In genomic region chr11:67441731-67442401, GRCh38 we compare ENCODE assay signal across 9 cellular contexts. TPM values are rescaled to one million over a fixed set of nuclear protein-coding genes. Genes with fewer than 3 reads are reported as not detected.
DNase-seq lines count a peak whose midpoint lies in the region; ATAC-seq, FAIRE-seq and TF ChIP-seq lines count a peak whose summit lies in the region.
"Had no signal": no experiment of that assay in that cellular context is flagged by ENCODE, and none has a peak within 500 bp of the region (broad histone marks: within the 10 kb centered on the region; RNA-seq: fewer than 3 reads in every experiment).

No MANE protein-coding gene starts in this region.

- H3K4me1 Mint-ChIP-seq in activated naive CD8-positive, alpha-beta T cell treated with anti-CD3 and anti-CD28 coated beads for 36 hours, result peaks cover 54% of the 10 kb centered on the region

- no peak for TF ChIP-seq RAD21 in A549 (conservative IDR thresholded peaks at IDR 0.05 in 1 of 2, IDR thresholded peaks at IDR 0.05 in 1 of 2)

- H3K4me1 ChIP-seq in A549 (peaks cover 16% of the 10 kb centered on the region), HEK293 (ENCODE audit: control insufficient read depth, insufficient read depth, low read length) (no peaks in the 10 kb centered on the region), mesenchymal stem cell (ENCODE audit: control insufficient read depth, insufficient read depth, low read depth, low read length) (peaks cover 58% of the 10 kb centered on the region), upper lobe of right lung (peaks cover 24% of the 10 kb centered on the region)

- no peaks in the 10 kb centered on the region for H3K27me3 Mint-ChIP-seq in activated naive CD8-positive, alpha-beta T cell treated with anti-CD3 and anti-CD28 coated beads for 36 hours

- H3K4ac ChIP-seq in mesenchymal stem cell (ENCODE audit: low read depth in 1 of 2, low read length in 2 of 2), result no peak overlapping the region

- CTCF ChIA-PET in A549 (lab: Yijun Ruan, JAX) (interaction anchor here (1.3 to 1.5 kb wide), 2 partner anchors 23 kb away, joined by 4 read pairs; no protein-coding TSS in a partner anchor), HEK293 (lab: Yijun Ruan, JAX) (no interaction called here)

- H3K4me2 ChIP-seq in A549 (peak overlapping the region; percentile 95), mesenchymal stem cell (ENCODE audit: low read length, poor library complexity, severe bottlenecking) (peak overlapping the region; percentile 89)

- peaks cover 0 to 49% of the 10 kb centered on the region in 2 experiments; a peak in 1 of 3 replicates for H3K36me3 ChIP-seq in HEK293 (ENCODE audit: control insufficient read depth in 2 of 2, insufficient read depth in 1 of 2, low read length in 2 of 2)
- H3K36me3 ChIP-seq in mesenchymal stem cell (ENCODE audit: control insufficient read depth in 1 of 2, insufficient read depth in 2 of 2, low read depth in 1 of 2, low read length in 2 of 2), result peaks cover 40 to 54% of the 10 kb centered on the region in 2 experiments
- peaks cover 18% of the 10 kb centered on the region for H3K36me3 ChIP-seq in upper lobe of right lung

- FAIRE-seq in A549 (lab: Jason Lieb, UNC), result no peak

- H3K27ac Mint-ChIP-seq in activated naive CD8-positive, alpha-beta T cell treated with anti-CD3 and anti-CD28 coated beads for 36 hours, result peak overlapping the region; percentile 39

- H3K9me3 Mint-ChIP-seq in activated naive CD8-positive, alpha-beta T cell treated with anti-CD3 and anti-CD28 coated beads for 36 hours, result no peaks in the 10 kb centered on the region

- no peak overlapping the region for H2AK5ac ChIP-seq in mesenchymal stem cell (ENCODE audit: low read length, severe bottlenecking)

- no peak for TF ChIP-seq EP300 in A549 (IDR thresholded peaks at IDR 0.05)

- H3K27ac ChIP-seq in A549 (no peak overlapping the region), HEK293 (ENCODE audit: extremely low read depth, low read depth, low read length) (no peak overlapping the region), mesenchymal stem cell (ENCODE audit: low read length, poor library complexity, severe bottlenecking) (no peak overlapping the region), upper lobe of right lung (no peak overlapping the region)

- TF ChIP-seq CTCF in A549 (IDR thresholded peaks at IDR 0.05) (no peak), HEK293 (tag by site-specific recombination; IDR thresholded peaks at IDR 0.05) (no peak), upper lobe of right lung (IDR thresholded peaks at IDR 0.05) (no peak)

- peak overlapping the region; percentile 91 for H3K9ac ChIP-seq in mesenchymal stem cell (ENCODE audit: low read length)

- no peak overlapping the region for H4K91ac ChIP-seq in mesenchymal stem cell (ENCODE audit: low read length)

- H2BK12ac ChIP-seq in mesenchymal stem cell (ENCODE audit: low read length in 2 of 2), result no peak overlapping the region

- ATAC-seq in A549 (no peak), HG03432 (IDR thresholded peaks at IDR 0.05; ENCODE audit: unreplicated experiment) (no peak), GM21528 (IDR thresholded peaks at IDR 0.05; ENCODE audit: low FRiP score, unreplicated experiment) (no peak), upper lobe of right lung (no peak)

- no peak overlapping the region for H2BK120ac ChIP-seq in mesenchymal stem cell (ENCODE audit: low read depth, low read length)

- H3K4me3 ChIP-seq in A549, result no peak overlapping the region
- H3K4me3 ChIP-seq in HEK293 (ENCODE audit: low read depth, low read length), result no peak overlapping the region
- H3K4me3 ChIP-seq in mesenchymal stem cell (ENCODE audit: insufficient read depth in 1 of 2, low read depth in 1 of 2, low read length in 2 of 2), result peak overlapping the region; percentile 64 to 90
- no peak overlapping the region for H3K4me3 ChIP-seq in upper lobe of right lung

- H3K79me1 ChIP-seq in mesenchymal stem cell (replicated peaks; ENCODE audit: low read length, poor library complexity, severe bottlenecking), result peaks cover 1% of the 10 kb centered on the region

- no peak for TF ChIP-seq POLR2A in A549 (IDR thresholded peaks at IDR 0.05; ENCODE audit: low read length)

- H3K14ac ChIP-seq in mesenchymal stem cell (ENCODE audit: low read length in 2 of 2), result no peak overlapping the region

- no peak overlapping the region for H2AFZ ChIP-seq in mesenchymal stem cell (ENCODE audit: low read depth, low read length)

- no peak overlapping the region for H2BK15ac ChIP-seq in mesenchymal stem cell (ENCODE audit: low read depth, poor library complexity, severe bottlenecking)

- POLR2A ChIA-PET in A549 (lab: Yijun Ruan, JAX) (interaction anchor here (1.2 to 1.6 kb wide), 2 partner anchors 13 to 27 kb away, joined by 3 to 5 read pairs; partner anchors contain the start of gene RPS6KB2), HEK293 (lab: Yijun Ruan, JAX) (interaction anchor here (0.9 to 1.5 kb wide), 2 partner anchors 40 to 50 kb away, joined by 3 to 7 read pairs; partner anchors contain the start of genes PPP1CA and RAD9A)

- no peak overlapping the region for H3K18ac ChIP-seq in mesenchymal stem cell (ENCODE audit: low read depth in 1 of 2, low read length in 2 of 2)

- H3K9me3 ChIP-seq in A549 (no peaks in the 10 kb centered on the region), HEK293 (ENCODE audit: control insufficient read depth, insufficient read depth, low read depth, low read length) (no peaks in the 10 kb centered on the region), mesenchymal stem cell (ENCODE audit: control insufficient read depth, low read length) (no peaks in the 10 kb centered on the region), upper lobe of right lung (no peaks in the 10 kb centered on the region)

- peaks cover 27% of the 10 kb centered on the region for H3K36me3 Mint-ChIP-seq in activated naive CD8-positive, alpha-beta T cell treated with anti-CD3 and anti-CD28 coated beads for 36 hours

- H3K27me3 ChIP-seq in mesenchymal stem cell (ENCODE audit: control insufficient read depth in 1 of 2, insufficient read depth in 1 of 2, low read length in 2 of 2), result no peaks in the 10 kb centered on the region
- no peaks in the 10 kb centered on the region for H3K27me3 ChIP-seq in upper lobe of right lung

- no peak overlapping the region for H2BK5ac ChIP-seq in mesenchymal stem cell (ENCODE audit: low read depth, low read length, poor library complexity, severe bottlenecking)

- 88% methylated on average over 25 of the region's 29 CpGs for WGBS in A549 (ENCODE audit: missing lambda C conversion rate)
- WGBS in mesenchymal stem cell, result 93% methylated on average over 29 of the region's 29 CpGs

- H4K8ac ChIP-seq in mesenchymal stem cell (ENCODE audit: low read length), result peak overlapping the region; percentile 0

- intact Hi-C loops in upper lobe of right lung (cut with DNase I), result no loop called here

- no peak for DNase-seq in A549 (ENCODE audit: low read depth in 1 of 2, low spot score in 1 of 2)
- DNase-seq in activated naive CD8-positive, alpha-beta T cell treated with anti-CD3 and anti-CD28 coated beads for 36 hours, result no peak
- DNase-seq in mesenchymal stem cell, result no peak
- no peak for DNase-seq in NCI-H2107 treated with DMSO at 0.1 percent for 48 hours (lab: John Stamatoyannopoulos, UW; ENCODE audit: unreplicated experiment)
- DNase-seq in upper lobe of right lung, result no peak
- DNase-seq: DMS79 treated with DMSO at 0.1 percent for 48 hours had no signal

- H3K23ac ChIP-seq in mesenchymal stem cell (ENCODE audit: low read length in 2 of 2), result no peak overlapping the region

- H3K4me3 Mint-ChIP-seq in activated naive CD8-positive, alpha-beta T cell treated with anti-CD3 and anti-CD28 coated beads for 36 hours, result no peak overlapping the region

RNA-seq across cellular contexts. Expression of gene CORO1B, which starts 1.4 kb away (rescaled TPM):
- 34.6 and 38.0 TPM in 2 replicates for polyA plus RNA-seq in A549 (2011; rRNA removed)
- polyA plus RNA-seq in A549 (2012; cell fraction: cytosol; rRNA removed), result 87.1 and 110 TPM in 2 replicates
- polyA plus RNA-seq in A549 (2012; cell fraction: nucleus; rRNA removed), result 110 and 189 TPM in 2 replicates
- 37.9 to 46.0 TPM (median 44.2 TPM) in 3 replicates for polyA plus RNA-seq in A549 (2017; fragmentation: RNase III; extraction: RNeasy Plus Mini Kit Qiagen cat#74134 plus additional on column Dnase treatment)
- 31.3 and 58.1 TPM in 2 replicates for polyA minus RNA-seq in A549 (2011; rRNA and poly(A)+ RNA removed)
- total RNA-seq in activated naive CD8-positive, alpha-beta T cell treated with anti-CD3 and anti-CD28 coated beads for 36 hours, result 100 to 1,000 TPM; 293 to 310 TPM
- 109 TPM for polyA plus RNA-seq in mesenchymal stem cell (2013, experiment 1 of 2)
- 101 TPM for polyA plus RNA-seq in mesenchymal stem cell (2013, experiment 2 of 2)
- total RNA-seq in upper lobe of right lung, result 132 TPM

RNA-seq across cellular contexts. Expression of gene PTPRCAP, which starts 4.4 kb away (rescaled TPM):
- polyA plus RNA-seq in A549 (2011; rRNA removed), result 0.19 and 0.34 TPM in 2 replicates
- 1.0 and 1.1 TPM in 2 replicates for polyA plus RNA-seq in A549 (2012; cell fraction: cytosol; rRNA removed)
- 6.2 and 11.0 TPM in 2 replicates for polyA plus RNA-seq in A549 (2012; cell fraction: nucleus; rRNA removed)
- 0.25 to 0.56 TPM (median 0.36 TPM) in 3 replicates for polyA plus RNA-seq in A549 (2017; fragmentation: RNase III; extraction: RNeasy Plus Mini Kit Qiagen cat#74134 plus additional on column Dnase treatment)
- polyA minus RNA-seq in A549 (2011; rRNA and poly(A)+ RNA removed), result 0.25 TPM in 1 of 2 replicates, not detected in the other
- 100 to 1,000 TPM; 110 to 117 TPM for total RNA-seq in activated naive CD8-positive, alpha-beta T cell treated with anti-CD3 and anti-CD28 coated beads for 36 hours
- polyA plus RNA-seq in mesenchymal stem cell (2013, experiment 1 of 2), result 0.10 TPM
- polyA plus RNA-seq in mesenchymal stem cell (2013, experiment 2 of 2), result 0.11 TPM
- total RNA-seq in upper lobe of right lung, result 17.7 TPM

RNA-seq across cellular contexts. Expression of gene GPR152, which starts 10.7 kb away (rescaled TPM):
- polyA plus RNA-seq in A549 (2011; rRNA removed) (not detected in 2 replicates), A549 (2017; fragmentation: RNase III; extraction: RNeasy Plus Mini Kit Qiagen cat#74134 plus additional on column Dnase treatment) (not detected in 3 replicates)
- not detected in 2 replicates for polyA plus RNA-seq in A549 (2012; cell fraction: cytosol; rRNA removed)
- not detected in 2 replicates for polyA plus RNA-seq in A549 (2012; cell fraction: nucleus; rRNA removed)
- polyA minus RNA-seq in A549 (2011; rRNA and poly(A)+ RNA removed), result 0.34 TPM in 1 of 2 replicates, not detected in the other
- not detected for total RNA-seq in activated naive CD8-positive, alpha-beta T cell treated with anti-CD3 and anti-CD28 coated beads for 36 hours
- polyA plus RNA-seq in mesenchymal stem cell (2013, experiment 1 of 2), result not detected
- not detected for polyA plus RNA-seq in mesenchymal stem cell (2013, experiment 2 of 2)
- not detected for total RNA-seq in upper lobe of right lung

RNA-seq across cellular contexts. Expression of gene CABP4, which starts 13.3 kb away (rescaled TPM):
- polyA plus RNA-seq in A549 (2011; rRNA removed) (not detected in 2 replicates), A549 (2017; fragmentation: RNase III; extraction: RNeasy Plus Mini Kit Qiagen cat#74134 plus additional on column Dnase treatment) (not detected in 3 replicates)
- not detected in 2 replicates for polyA plus RNA-seq in A549 (2012; cell fraction: cytosol; rRNA removed)
- 0.02 TPM in 1 of 2 replicates, not detected in the other for polyA plus RNA-seq in A549 (2012; cell fraction: nucleus; rRNA removed)
- not detected in 2 replicates for polyA minus RNA-seq in A549 (2011; rRNA and poly(A)+ RNA removed)
- under 1 TPM; 0.27 to 0.28 TPM for total RNA-seq in activated naive CD8-positive, alpha-beta T cell treated with anti-CD3 and anti-CD28 coated beads for 36 hours
- not detected for polyA plus RNA-seq in mesenchymal stem cell (2013, experiment 1 of 2)
- not detected for polyA plus RNA-seq in mesenchymal stem cell (2013, experiment 2 of 2)
- total RNA-seq in upper lobe of right lung, result 3.2 TPM

RNA-seq across cellular contexts. Expression of gene RPS6KB2, which starts 13.6 kb away (rescaled TPM):
- polyA plus RNA-seq in A549 (2011; rRNA removed) (34.6 and 40.9 TPM in 2 replicates), A549 (2017; fragmentation: RNase III; extraction: RNeasy Plus Mini Kit Qiagen cat#74134 plus additional on column Dnase treatment) (45.4 to 49.2 TPM (median 47.9 TPM) in 3 replicates)
- 62.6 and 76.3 TPM in 2 replicates for polyA plus RNA-seq in A549 (2012; cell fraction: cytosol; rRNA removed)
- polyA plus RNA-seq in A549 (2012; cell fraction: nucleus; rRNA removed), result 84.6 and 97.2 TPM in 2 replicates
- 46.6 and 50.6 TPM in 2 replicates for polyA minus RNA-seq in A549 (2011; rRNA and poly(A)+ RNA removed)
- 10 to 100 TPM; 64.9 to 67.7 TPM for total RNA-seq in activated naive CD8-positive, alpha-beta T cell treated with anti-CD3 and anti-CD28 coated beads for 36 hours
- polyA plus RNA-seq in mesenchymal stem cell (2013, experiment 1 of 2), result 35.0 TPM
- polyA plus RNA-seq in mesenchymal stem cell (2013, experiment 2 of 2), result 33.7 TPM
- total RNA-seq in upper lobe of right lung, result 40.0 TPM

Comparison
In these comparisons a context has a peak if more than half of its experiments do, and no peak if none do; other contexts are left out.
1. H3K4me3 ChIP-seq: peak in mesenchymal stem cell (2 of 2); none in A549 (single experiment), HEK293 (single experiment) and upper lobe of right lung (single experiment).